ENCODE assay signal across 23 cellular contexts in the genomic region with DNA sequence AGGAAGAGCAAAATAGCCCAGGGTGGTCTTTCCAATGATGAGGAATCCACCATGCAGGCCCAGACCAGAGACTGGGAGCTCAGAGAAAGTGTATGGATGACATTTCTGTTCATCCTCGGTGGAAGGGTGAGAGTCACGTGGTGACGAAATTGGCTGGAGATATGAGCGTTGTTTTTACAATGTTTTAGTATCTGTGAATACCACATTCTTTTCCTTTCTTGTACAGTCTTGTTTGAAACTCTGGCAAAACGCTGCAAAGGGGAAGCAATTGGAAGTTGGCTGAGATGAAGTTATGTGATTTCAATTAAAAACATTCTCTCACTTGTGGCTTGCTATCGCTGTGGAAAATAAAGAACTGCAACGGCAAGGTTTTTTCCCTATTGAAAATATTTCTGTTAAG.
DNase-seq lines count a peak whose midpoint lies in the region; ATAC-seq and TF ChIP-seq lines count a peak whose summit lies in the region.
"Had no signal": no experiment of that assay in that cellular context is flagged by ENCODE, and none has a peak within 500 bp of the region (broad histone marks: within the 10 kb centered on the region; RNA-seq: fewer than 3 reads in every experiment).

No MANE protein-coding gene starts in this region.

- no peaks in the 10 kb centered on the region for H3K27me3 ChIP-seq in osteoblast (ENCODE audit: insufficient read depth, low read length)
- H3K27me3 ChIP-seq: BLaER1 treated with 17β-estradiol and CSF1 and Interleukin-3, amounts not matched to agents 10 nM and 100 nM had no signal

- H3K4me3 Mint-ChIP-seq in WTC11: no peak overlapping the region; the same call in 1 of the 2 replicates
- H3K4me3 Mint-ChIP-seq in osteocyte (ENCODE audit: unreplicated experiment): no peak overlapping the region
- H3K4me3 Mint-ChIP-seq: activated CD4-positive, alpha-beta T cell treated with anti-CD3 and anti-CD28 coated beads for 36 hours; activated naive CD4-positive, alpha-beta T cell treated with anti-CD3 and anti-CD28 coated beads for 36 hours; activated T-cell treated with anti-CD3 and anti-CD28 coated beads, Interleukin-2, amount 50 U/mL, for 72 hours; natural killer cell treated with Interleukin-12 subunit alpha and Interleukin-12 subunit beta and Interleukin-15 and Interleukin-18, amount 100 ng/mL, for 72 hours had no signal

- peaks cover 80% of the 10 kb centered on the region for H3K79me2 ChIP-seq in osteoblast (ENCODE audit: insufficient read depth, low read length)

- H4K20me1 ChIP-seq in osteoblast (ENCODE audit: insufficient read depth, low read length): peaks cover 40% of the 10 kb centered on the region
- H4K20me1 ChIP-seq: BLaER1 treated with 17β-estradiol and CSF1 and Interleukin-3, amounts not matched to agents 10 nM and 100 nM had no signal

- TF ChIP-seq CTCF in WTC11 (IDR thresholded peaks at IDR 0.05): no peak
- no peak for TF ChIP-seq CTCF in epithelial cell of esophagus (IDR thresholded peaks at IDR 0.05; ENCODE audit: insufficient read depth, low read depth, low read length, missing control alignments)
- no peak for TF ChIP-seq CTCF in osteoblast (IDR thresholded peaks at IDR 0.05; ENCODE audit: extremely low read depth, low read depth, low read length)
- no peak for TF ChIP-seq CTCF in osteocyte (IDR thresholded peaks at IDR 0.05)

- H3K9me3 ChIP-seq in osteoblast (ENCODE audit: low read depth, low read length): no peaks in the 10 kb centered on the region
- H3K9me3 ChIP-seq: BLaER1 treated with 17β-estradiol and CSF1 and Interleukin-3, amounts not matched to agents 10 nM and 100 nM; SK-N-SH had no signal

- H3K27ac ChIP-seq in osteoblast (ENCODE audit: low read depth, low read length): no peak overlapping the region
- H3K27ac ChIP-seq: BLaER1 treated with 17β-estradiol and CSF1 and Interleukin-3, amounts not matched to agents 10 nM and 100 nM had no signal

- no peaks in the 10 kb centered on the region for H3K36me3 ChIP-seq in osteoblast (ENCODE audit: insufficient read depth, low read length)
- H3K36me3 ChIP-seq: BLaER1 treated with 17β-estradiol and CSF1 and Interleukin-3, amounts not matched to agents 10 nM and 100 nM had no signal

- H3K36me3 Mint-ChIP-seq in WTC11: no peaks in the 10 kb centered on the region
- H3K36me3 Mint-ChIP-seq in osteocyte (ENCODE audit: unreplicated experiment): no peaks in the 10 kb centered on the region
- H3K36me3 Mint-ChIP-seq: natural killer cell treated with Interleukin-12 subunit alpha and Interleukin-12 subunit beta and Interleukin-15 and Interleukin-18, amount 100 ng/mL, for 72 hours had no signal

- CTCF ChIA-PET in WTC11 (lab: Charles Lee): no interaction called here

- H2AFZ ChIP-seq in osteoblast (ENCODE audit: low read length): no peak overlapping the region

- POLR2A ChIA-PET in WTC11 (lab: Charles Lee): no interaction called here

- no peaks in the 10 kb centered on the region for H3K9me3 Mint-ChIP-seq in WTC11
- H3K9me3 Mint-ChIP-seq in osteocyte (ENCODE audit: unreplicated experiment): no peaks in the 10 kb centered on the region
- H3K9me3 Mint-ChIP-seq: activated naive CD4-positive, alpha-beta T cell treated with anti-CD3 and anti-CD28 coated beads for 36 hours had no signal

- H3K27ac Mint-ChIP-seq in WTC11 (peak overlapping the region; percentile 71), osteocyte (ENCODE audit: unreplicated experiment) (no peak overlapping the region)
- H3K27ac Mint-ChIP-seq: activated CD4-positive, alpha-beta T cell treated with anti-CD3 and anti-CD28 coated beads for 36 hours; activated naive CD4-positive, alpha-beta T cell treated with anti-CD3 and anti-CD28 coated beads for 36 hours; activated T-cell treated with anti-CD3 and anti-CD28 coated beads, Interleukin-2, amount 50 U/mL, for 72 hours; natural killer cell treated with Interleukin-12 subunit alpha and Interleukin-12 subunit beta and Interleukin-15 and Interleukin-18, amount 100 ng/mL, for 72 hours had no signal

- ATAC-seq in WTC11 (no peak), HG02938 (IDR thresholded peaks at IDR 0.05; ENCODE audit: unreplicated experiment) (no peak), HG02759 (IDR thresholded peaks at IDR 0.05; ENCODE audit: unreplicated experiment) (no peak)
- ATAC-seq: activated CD4-positive, alpha-beta T cell treated with anti-CD3 and anti-CD28 coated beads for 36 hours; activated T-cell treated with anti-CD3 and anti-CD28 coated beads, Interleukin-2, amount 50 U/mL, for 72 hours; left cardiac atrium; natural killer cell treated with Interleukin-12 subunit alpha and Interleukin-12 subunit beta and Interleukin-15 and Interleukin-18, amount 100 ng/mL, for 72 hours had no signal

- H3K4me3 ChIP-seq in epithelial cell of esophagus (ENCODE audit: low read length): peak overlapping the region; percentile 55
- H3K4me3 ChIP-seq in osteoblast (ENCODE audit: insufficient read depth, low read length): no peak overlapping the region
- H3K4me3 ChIP-seq: BLaER1 treated with 17β-estradiol and CSF1 and Interleukin-3, amounts not matched to agents 10 nM and 100 nM had no signal

- peak overlapping the region; percentile 7 for H3K4me2 ChIP-seq in osteoblast (ENCODE audit: insufficient read depth, low read length)
- H3K4me2 ChIP-seq: BLaER1 treated with 17β-estradiol and CSF1 and Interleukin-3, amounts not matched to agents 10 nM and 100 nM; SK-N-SH had no signal

- DNase-seq in EH (ENCODE audit: low read depth) (peak; percentile 49), WTC11 (ENCODE audit: low spot score) (no peak), epithelial cell of esophagus (ENCODE audit: low read depth) (peak; percentile 52), osteoblast (ENCODE audit: insufficient read length, low spot score, missing footprints) (no peak), osteocyte (ENCODE audit: extremely low spot score, unreplicated experiment) (no peak)
- DNase-seq in effector CD8-positive, alpha-beta T cell (lab: John Stamatoyannopoulos, UW): no peak
- DNase-seq: activated CD4-positive, alpha-beta T cell treated with anti-CD3 and anti-CD28 coated beads for 36 hours; activated naive CD4-positive, alpha-beta T cell treated with anti-CD3 and anti-CD28 coated beads for 36 hours; activated T-cell treated with anti-CD3 and anti-CD28 coated beads, Interleukin-2, amount 50 U/mL, for 72 hours; effector memory CD4-positive, alpha-beta T cell; glutamatergic neuron; Karpas-422; left cardiac atrium; midbrain; NCI-H187; NCI-H69; RPMI8226; SK-N-SH; stimulated activated CD8-positive, alpha-beta memory T cell treated with anti-CD3 and anti-CD28 coated beads, Interleukin-4, amount 100 ng/mL, for 48 hours had no signal

- H3K27me3 Mint-ChIP-seq in WTC11 (ENCODE audit: low read depth) (no peaks in the 10 kb centered on the region), osteocyte (ENCODE audit: unreplicated experiment) (no peaks in the 10 kb centered on the region)
- H3K27me3 Mint-ChIP-seq: natural killer cell treated with Interleukin-12 subunit alpha and Interleukin-12 subunit beta and Interleukin-15 and Interleukin-18, amount 100 ng/mL, for 72 hours had no signal

- H3K4me1 Mint-ChIP-seq in WTC11 (peaks cover 35% of the 10 kb centered on the region), osteocyte (ENCODE audit: unreplicated experiment) (peaks cover 25% of the 10 kb centered on the region)
- H3K4me1 Mint-ChIP-seq: activated CD4-positive, alpha-beta T cell treated with anti-CD3 and anti-CD28 coated beads for 36 hours had no signal

- peaks cover 11% of the 10 kb centered on the region for H3K4me1 ChIP-seq in osteoblast (ENCODE audit: insufficient read depth, low read length)
- H3K4me1 ChIP-seq: BLaER1 treated with 17β-estradiol and CSF1 and Interleukin-3, amounts not matched to agents 10 nM and 100 nM had no signal

TF ChIP-seq in WTC11, 78 proteins besides CTCF, POLR2A, EP300 and RAD21:
- TF ChIP-seq ZNF317 (CRISPR knock-in tag; IDR thresholded peaks at IDR 0.05; ENCODE audit: borderline replicate concordance, low read depth) (no peak), KAT7 (CRISPR knock-in tag; IDR thresholded peaks at IDR 0.05; ENCODE audit: borderline replicate concordance) (no peak), SMAD4 (CRISPR knock-in tag; IDR thresholded peaks at IDR 0.05) (no peak), MXD4 (CRISPR knock-in tag; IDR thresholded peaks at IDR 0.05; ENCODE audit: borderline replicate concordance) (no peak)
- TF ChIP-seq, protein P1, sequence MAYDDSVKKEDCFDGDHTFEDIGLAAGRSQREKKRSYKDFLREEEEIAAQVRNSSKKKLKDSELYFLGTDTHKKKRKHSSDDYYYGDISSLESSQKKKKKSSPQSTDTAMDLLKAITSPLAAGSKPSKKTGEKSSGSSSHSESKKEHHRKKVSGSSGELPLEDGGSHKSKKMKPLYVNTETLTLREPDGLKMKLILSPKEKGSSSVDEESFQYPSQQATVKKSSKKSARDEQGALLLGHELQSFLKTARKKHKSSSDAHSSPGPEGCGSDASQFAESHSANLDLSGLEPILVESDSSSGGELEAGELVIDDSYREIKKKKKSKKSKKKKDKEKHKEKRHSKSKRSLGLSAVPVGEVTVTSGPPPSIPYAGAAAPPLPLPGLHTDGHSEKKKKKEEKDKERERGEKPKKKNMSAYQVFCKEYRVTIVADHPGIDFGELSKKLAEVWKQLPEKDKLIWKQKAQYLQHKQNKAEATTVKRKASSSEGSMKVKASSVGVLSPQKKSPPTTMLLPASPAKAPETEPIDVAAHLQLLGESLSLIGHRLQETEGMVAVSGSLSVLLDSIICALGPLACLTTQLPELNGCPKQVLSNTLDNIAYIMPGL (CRISPR knock-in tag; IDR thresholded peaks at IDR 0.05): no peak
- TF ChIP-seq, protein P2, sequence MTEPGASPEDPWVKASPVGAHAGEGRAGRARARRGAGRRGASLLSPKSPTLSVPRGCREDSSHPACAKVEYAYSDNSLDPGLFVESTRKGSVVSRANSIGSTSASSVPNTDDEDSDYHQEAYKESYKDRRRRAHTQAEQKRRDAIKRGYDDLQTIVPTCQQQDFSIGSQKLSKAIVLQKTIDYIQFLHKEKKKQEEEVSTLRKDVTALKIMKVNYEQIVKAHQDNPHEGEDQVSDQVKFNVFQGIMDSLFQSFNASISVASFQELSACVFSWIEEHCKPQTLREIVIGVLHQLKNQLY (CRISPR knock-in tag; IDR thresholded peaks at IDR 0.05): no peak
- TF ChIP-seq, protein P3, sequence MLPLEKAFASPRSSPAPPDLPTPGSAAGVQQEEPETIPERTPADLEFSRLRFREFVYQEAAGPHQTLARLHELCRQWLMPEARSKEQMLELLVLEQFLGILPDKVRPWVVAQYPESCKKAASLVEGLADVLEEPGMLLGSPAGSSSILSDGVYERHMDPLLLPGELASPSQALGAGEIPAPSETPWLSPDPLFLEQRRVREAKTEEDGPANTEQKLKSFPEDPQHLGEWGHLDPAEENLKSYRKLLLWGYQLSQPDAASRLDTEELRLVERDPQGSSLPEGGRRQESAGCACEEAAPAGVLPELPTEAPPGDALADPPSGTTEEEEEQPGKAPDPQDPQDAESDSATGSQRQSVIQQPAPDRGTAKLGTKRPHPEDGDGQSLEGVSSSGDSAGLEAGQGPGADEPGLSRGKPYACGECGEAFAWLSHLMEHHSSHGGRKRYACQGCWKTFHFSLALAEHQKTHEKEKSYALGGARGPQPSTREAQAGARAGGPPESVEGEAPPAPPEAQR (CRISPR knock-in tag; IDR thresholded peaks at IDR 0.05): no peak

Comparison
In these comparisons a context has a peak if more than half of its experiments do, and no peak if none do; other contexts are left out.
1. DNase-seq: peak in EH (single experiment) and epithelial cell of esophagus (single experiment); none in WTC11 (single experiment), osteoblast (single experiment), effector CD8-positive, alpha-beta T cell (single experiment) and osteocyte (single experiment).